ENCODE assay signal across 8 cellular contexts in genomic region chr2:161139098-161139987, GRCh38. TPM values are rescaled to one million over a fixed set of nuclear protein-coding genes. Genes with fewer than 3 reads are reported as not detected.
A peak's percentile ranks its signal among the peaks of the same experiment; 100 is the strongest.
DNase-seq lines count a peak whose midpoint lies in the region; ATAC-seq and TF ChIP-seq lines count a peak whose summit lies in the region.

No MANE protein-coding gene starts in this region.

- TF ChIP-seq CTCF in brain microvascular endothelial cell (IDR thresholded peaks at IDR 0.05; ENCODE audit: low read depth, low read length, missing control alignments), result no peak

- H3K27me3 ChIP-seq in brain microvascular endothelial cell (replicated peaks), result no peaks in the 10 kb centered on the region

- no peaks in the 10 kb centered on the region for H3K27me3 Mint-ChIP-seq in natural killer cell treated with Interleukin-12 subunit alpha and Interleukin-12 subunit beta and Interleukin-15 and Interleukin-18, amount 100 ng/mL, for 72 hours

- H3K4me3 ChIP-seq in brain microvascular endothelial cell (ENCODE audit: low read depth, low read length), result no peak overlapping the region

- ATAC-seq in HG03354 (IDR thresholded peaks at IDR 0.05; ENCODE audit: poor library complexity, severe bottlenecking, unreplicated experiment), result peak; percentile 36
- ATAC-seq in natural killer cell treated with Interleukin-12 subunit alpha and Interleukin-12 subunit beta and Interleukin-15 and Interleukin-18, amount 100 ng/mL, for 72 hours, result peak in 1 of 2 donors; percentile 45

- H3K4me3 Mint-ChIP-seq in natural killer cell treated with Interleukin-12 subunit alpha and Interleukin-12 subunit beta and Interleukin-15 and Interleukin-18, amount 100 ng/mL, for 72 hours, result peak overlapping the region; percentile 91

- H3K36me3 Mint-ChIP-seq in natural killer cell treated with Interleukin-12 subunit alpha and Interleukin-12 subunit beta and Interleukin-15 and Interleukin-18, amount 100 ng/mL, for 72 hours, result peaks cover 51% of the 10 kb centered on the region

- peaks cover 59 to 73% of the 10 kb centered on the region in 2 donors for H3K4me1 Mint-ChIP-seq in natural killer cell treated with Interleukin-12 subunit alpha and Interleukin-12 subunit beta and Interleukin-15 and Interleukin-18, amount 100 ng/mL, for 72 hours (ENCODE audit: low read depth in 2 of 2)

- peak overlapping the region; percentile 65 for H3K27ac ChIP-seq in brain microvascular endothelial cell

- in situ Hi-C loops in brain microvascular endothelial cell (cut with HindIII; ENCODE audit: low pct_ligation_motif_present, low sequenced_read_pairs), result no loop called here

- DNase-seq in NOMO-1 treated with DMSO at 0.1 percent for 48 hours (lab: John Stamatoyannopoulos, UW; ENCODE audit: unreplicated experiment), result peak; percentile 56
- DNase-seq in NOMO-1 treated with dmso at 0.1 percent for 144 hours (lab: John Stamatoyannopoulos, UW; ENCODE audit: unreplicated experiment), result no peak
- DNase-seq in brain microvascular endothelial cell, result peak; percentile 69
- DNase-seq in natural killer cell treated with Interleukin-12 subunit alpha and Interleukin-12 subunit beta and Interleukin-15 and Interleukin-18, amount 100 ng/mL, for 72 hours (ENCODE audit: low spot score), result no peak
- no peak for DNase-seq in NCI-H1105 treated with DMSO at 0.1 percent for 48 hours (lab: John Stamatoyannopoulos, UW)
- DNase-seq in 8988T, result no peak
- DNase-seq in stimulated activated CD4-positive, alpha-beta T cell treated with anti-CD3 and anti-CD28 coated beads, Interleukin-1b, Interleukin-23, amount 100 ng/mL, for 48 hours, result no peak

- peaks cover 3% of the 10 kb centered on the region for H3K9me3 Mint-ChIP-seq in natural killer cell treated with Interleukin-12 subunit alpha and Interleukin-12 subunit beta and Interleukin-15 and Interleukin-18, amount 100 ng/mL, for 72 hours

- peak overlapping the region; percentile 88 to 98 for H3K27ac Mint-ChIP-seq in natural killer cell treated with Interleukin-12 subunit alpha and Interleukin-12 subunit beta and Interleukin-15 and Interleukin-18, amount 100 ng/mL, for 72 hours

- no peaks in the 10 kb centered on the region for H3K36me3 ChIP-seq in brain microvascular endothelial cell (replicated peaks)

RNA-seq across cellular contexts. Expression of gene TANK, which starts 20.9 kb away (rescaled TPM):
- 100 to 1,000 TPM; 346 to 459 TPM for total RNA-seq in natural killer cell treated with Interleukin-12 subunit alpha and Interleukin-12 subunit beta and Interleukin-15 and Interleukin-18, amount 100 ng/mL, for 72 hours

Comparison
In these comparisons a context has a peak if more than half of its experiments do, and no peak if none do; other contexts are left out.
1. DNase-seq: peak in NOMO-1 treated with DMSO at 0.1 percent for 48 hours (single experiment) and brain microvascular endothelial cell (single experiment); none in NOMO-1 treated with dmso at 0.1 percent for 144 hours (single experiment), natural killer cell treated with Interleukin-12 subunit alpha and Interleukin-12 subunit beta and Interleukin-15 and Interleukin-18, amount 100 ng/mL, for 72 hours (single experiment), NCI-H1105 treated with DMSO at 0.1 percent for 48 hours (single experiment), 8988T (single experiment) and stimulated activated CD4-positive, alpha-beta T cell treated with anti-CD3 and anti-CD28 coated beads, Interleukin-1b, Interleukin-23, amount 100 ng/mL, for 48 hours (single experiment).